Comparison of ENCODE assay signal across 1 cellular context in the genomic region with DNA sequence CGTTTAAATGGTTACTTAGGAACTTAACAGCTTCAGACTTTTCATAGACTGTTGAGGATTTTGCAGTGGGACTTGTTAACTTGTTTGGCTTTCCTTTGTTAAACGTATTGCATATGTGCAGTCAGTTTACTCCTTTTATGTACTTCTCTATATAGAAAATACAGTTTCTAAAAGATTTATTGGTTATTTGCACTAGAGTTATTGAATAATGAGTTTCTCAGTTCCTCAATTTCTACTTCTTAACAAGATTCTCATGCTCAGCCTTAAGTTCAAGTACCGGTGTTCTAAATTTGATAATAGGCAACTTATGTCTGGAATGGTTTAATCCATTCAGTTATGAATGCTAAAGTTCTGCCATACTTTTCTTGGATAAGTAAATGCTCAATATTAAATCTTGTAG.
TF ChIP-seq lines count a peak whose summit lies in the region.

No MANE protein-coding gene starts in this region.

TF ChIP-seq in HEK293, 187 proteins besides CTCF, POLR2A, EP300 and RAD21 (continued from another document):
- TF ChIP-seq PRDM6 (tag by site-specific recombination; IDR thresholded peaks at IDR 0.05): no peak
- no peak for TF ChIP-seq TRIM28 (IDR thresholded peaks at IDR 0.05; ENCODE audit: borderline replicate concordance, low read length)
- no peak for TF ChIP-seq SALL2 (tag by site-specific recombination; IDR thresholded peaks at IDR 0.05; ENCODE audit: borderline replicate concordance)
